ENCODE assay signal across 15 cellular contexts in the genomic region with DNA sequence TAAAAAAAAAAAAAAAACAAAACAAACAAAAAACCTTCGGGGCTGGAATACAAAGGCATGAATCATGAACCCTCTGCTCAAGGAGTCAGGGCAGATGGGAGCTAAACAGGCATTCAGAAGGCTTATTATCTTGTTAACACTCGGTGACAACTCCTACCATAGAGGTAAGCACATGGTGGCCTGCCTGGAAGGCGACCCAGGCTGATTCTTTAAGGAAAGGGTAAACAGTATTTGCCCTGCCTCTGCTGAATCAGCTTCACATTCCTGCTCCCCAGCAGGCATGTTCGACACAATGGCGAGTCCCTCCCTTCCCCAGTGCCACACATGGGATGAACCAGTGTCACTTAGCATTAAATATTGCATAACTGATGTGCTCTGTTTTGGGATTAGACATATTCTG.
DNase-seq lines count a peak whose midpoint lies in the region; ATAC-seq, FAIRE-seq and TF ChIP-seq lines count a peak whose summit lies in the region.
"Had no signal": no experiment of that assay in that cellular context is flagged by ENCODE, and none has a peak within 500 bp of the region (broad histone marks: within the 10 kb centered on the region; RNA-seq: fewer than 3 reads in every experiment).

No MANE protein-coding gene starts in this region.

- H3K27ac Mint-ChIP-seq in brain, result peak overlapping the region in 4 of 5 experiments; percentile 16 to 78 (median 38)
- H3K27ac Mint-ChIP-seq: activated CD4-positive, alpha-beta T cell treated with anti-CD3 and anti-CD28 coated beads, Interleukin-2, amount 10 ng/mL, durations not matched to agents 7 days and 5 days; activated naive CD4-positive, alpha-beta T cell treated with anti-CD3 and anti-CD28 coated beads for 36 hours had no signal

- H3K9me1 ChIP-seq in keratinocyte (ENCODE audit: control insufficient read depth, extremely low read depth, insufficient read depth, low read length), result no peaks in the 10 kb centered on the region

- peaks cover 59% of the 10 kb centered on the region for H3K4me1 Mint-ChIP-seq in brain

- in situ Hi-C loops in Caki2 (cut with HindIII; ENCODE audit: low pct_unique_long_range_greater_than_20kb, low sequenced_read_pairs), result no loop called here

- no peak for TF ChIP-seq EP300 in Ishikawa (IDR thresholded peaks at IDR 0.05; ENCODE audit: borderline replicate concordance)

- peaks cover 6% of the 10 kb centered on the region for H3K27me3 Mint-ChIP-seq in brain
- H3K27me3 Mint-ChIP-seq: activated CD4-positive, alpha-beta T cell treated with anti-CD3 and anti-CD28 coated beads, Interleukin-2, amount 10 ng/mL, durations not matched to agents 7 days and 5 days had no signal

- no peaks in the 10 kb centered on the region for H3K36me3 ChIP-seq in keratinocyte (ENCODE audit: control insufficient read depth in 2 of 2, extremely low read depth in 1 of 2, insufficient read depth in 2 of 2, low read length in 2 of 2)
- H3K36me3 ChIP-seq: upper lobe of left lung had no signal

- peaks cover 3% of the 10 kb centered on the region for H3K9me3 ChIP-seq in keratinocyte (ENCODE audit: control insufficient read depth, low read depth, low read length)
- H3K9me3 ChIP-seq: upper lobe of left lung had no signal

- no peaks in the 10 kb centered on the region for H4K20me1 ChIP-seq in keratinocyte (ENCODE audit: control insufficient read depth, extremely low read depth, insufficient read depth, low read length)

- H3K4me1 ChIP-seq in keratinocyte (ENCODE audit: control insufficient read depth, extremely low read depth, insufficient read depth, low read length), result peaks cover 50% of the 10 kb centered on the region
- H3K4me1 ChIP-seq: upper lobe of left lung had no signal

- FAIRE-seq in keratinocyte (lab: Jason Lieb, UNC), result peak; percentile 82

- peak overlapping the region in 1 of 5 experiments; percentile 21 for H3K4me3 Mint-ChIP-seq in brain
- H3K4me3 Mint-ChIP-seq: activated CD4-positive, alpha-beta T cell treated with anti-CD3 and anti-CD28 coated beads, Interleukin-2, amount 10 ng/mL, durations not matched to agents 7 days and 5 days; activated naive CD4-positive, alpha-beta T cell treated with anti-CD3 and anti-CD28 coated beads for 36 hours had no signal

- peak overlapping the region; percentile 63 for H2AFZ ChIP-seq in keratinocyte (ENCODE audit: control insufficient read depth, low read length)

- no peaks in the 10 kb centered on the region for H3K36me3 Mint-ChIP-seq in brain

- CTCF ChIA-PET in HEK293T (lab: Yijun Ruan, JAX), result interaction anchor here (1.4 kb wide), 1 partner anchor 16 kb away, joined by 7 read pairs; no protein-coding TSS in a partner anchor

- H3K79me2 ChIP-seq in keratinocyte (ENCODE audit: control insufficient read depth, insufficient read depth, low read length), result no peaks in the 10 kb centered on the region

- dilution Hi-C loops in keratinocyte (cut with MboI; ENCODE audit: extremely low pct_ligation_motif_present, low sequenced_read_pairs), result no loop called here

- H3K4me3 ChIP-seq in keratinocyte (ENCODE audit: control insufficient read depth in 2 of 3, extremely low read depth in 1 of 3, insufficient read depth in 2 of 3, low read depth in 1 of 3, low read length in 3 of 3), result no peak overlapping the region
- H3K4me3 ChIP-seq: upper lobe of left lung had no signal

- H3K4me2 ChIP-seq in keratinocyte (ENCODE audit: control insufficient read depth, extremely low read depth, insufficient read depth, low read depth, low read length), result peak overlapping the region; percentile 82

- TF ChIP-seq CTCF in brain (conservative IDR thresholded peaks at IDR 0.05) (no peak), keratinocyte (optimal IDR thresholded peaks at IDR 0.05 in 1 of 3, IDR thresholded peaks at IDR 0.05 in 1 of 3, conservative IDR thresholded peaks at IDR 0.05 in 1 of 3; ENCODE audit: extremely low read depth in 1 of 3, insufficient read depth in 2 of 3, low read length in 3 of 3) (no peak)

- DNase-seq in Caki2 (ENCODE audit: low read depth) (peak; percentile 39), keratinocyte (ENCODE audit: low read depth, low spot score) (no peak), HEK293T (ENCODE audit: extremely low spot score) (no peak), pons (ENCODE audit: low spot score) (no peak), GDM1 (lab: John Stamatoyannopoulos, UW) (no peak)
- DNase-seq: activated CD4-positive, alpha-beta T cell treated with anti-CD3 and anti-CD28 coated beads, Interleukin-2, amount 10 ng/mL, durations not matched to agents 7 days and 5 days; activated naive CD4-positive, alpha-beta T cell treated with anti-CD3 and anti-CD28 coated beads for 36 hours; effector CD4-positive, alpha-beta T cell; NCI-H526 treated with DMSO at 0.1 percent for 48 hours; upper lobe of left lung had no signal

- H3K9me3 Mint-ChIP-seq in brain, result peaks cover 0 to 6% (median 0%) of the 10 kb centered on the region in 5 experiments

- POLR2A ChIA-PET in HEK293T (lab: Yijun Ruan, JAX), result no interaction called here

- H3K27ac ChIP-seq in keratinocyte (ENCODE audit: control insufficient read depth, insufficient read depth, low read length), result peak overlapping the region; percentile 73
- H3K27ac ChIP-seq: C4-2B, upper lobe of left lung had no signal

- TF ChIP-seq RAD21 in Ishikawa (IDR thresholded peaks at IDR 0.05; ENCODE audit: low read depth), result no peak

- ATAC-seq in GM18861 (IDR thresholded peaks at IDR 0.05; ENCODE audit: unreplicated experiment), result no peak
- ATAC-seq: sciatic nerve had no signal

- no peaks in the 10 kb centered on the region for H3K27me3 ChIP-seq in keratinocyte (ENCODE audit: control insufficient read depth, extremely low read depth, insufficient read depth, low read length)
- H3K27me3 ChIP-seq: upper lobe of left lung had no signal

- H3K9ac ChIP-seq in keratinocyte (ENCODE audit: control insufficient read depth, extremely low read depth, insufficient read depth, low read length), result peak overlapping the region; percentile 38

TF ChIP-seq in Ishikawa, 13 proteins besides CTCF, POLR2A, EP300 and RAD21 (continues in another document):
- TF ChIP-seq TEAD4 (IDR thresholded peaks at IDR 0.05), result peak; percentile 65; the same call in 1 of the 2 replicates
- TF ChIP-seq CREB1 (IDR thresholded peaks at IDR 0.05; ENCODE audit: low read depth), result no peak
- no peak for TF ChIP-seq NFIC (IDR thresholded peaks at IDR 0.05)
- TF ChIP-seq YY1 (IDR thresholded peaks at IDR 0.05; ENCODE audit: low read depth), result 0 out of 2 replicates have a peak, but pooled peaks have one; percentile 30
- no peak for TF ChIP-seq ZBTB7A (IDR thresholded peaks at IDR 0.05; ENCODE audit: low read depth)

TF ChIP-seq in HEK293T, 16 proteins besides CTCF, POLR2A, EP300 and RAD21:
- no peak for TF ChIP-seq SUZ12 (IDR thresholded peaks at IDR 0.05)
- no peak for TF ChIP-seq FOXA1 (IDR thresholded peaks at IDR 0.05)
- TF ChIP-seq ZNF384 (IDR thresholded peaks at IDR 0.05), result no peak
- no peak for TF ChIP-seq LEF1 (IDR thresholded peaks at IDR 0.05; ENCODE audit: borderline replicate concordance)
- no peak for TF ChIP-seq TARDBP (IDR thresholded peaks at IDR 0.05)
- TF ChIP-seq CTBP1 (IDR thresholded peaks at IDR 0.05; ENCODE audit: borderline replicate concordance), result no peak
- TF ChIP-seq BHLHE40 (IDR thresholded peaks at IDR 0.05; ENCODE audit: borderline replicate concordance), result no peak
- no peak for TF ChIP-seq PKNOX1 (IDR thresholded peaks at IDR 0.05)
- no peak for TF ChIP-seq NFRKB (IDR thresholded peaks at IDR 0.05)
- TF ChIP-seq L3MBTL2 (conservative IDR thresholded peaks at IDR 0.05), result no peak
- TF ChIP-seq FOXK2 (IDR thresholded peaks at IDR 0.05), result no peak
- no peak for TF ChIP-seq SP1 (IDR thresholded peaks at IDR 0.05)
- no peak for TF ChIP-seq HDGF (IDR thresholded peaks at IDR 0.05; ENCODE audit: borderline replicate concordance)
- no peak for TF ChIP-seq ARNT (IDR thresholded peaks at IDR 0.05)
- no peak for TF ChIP-seq FOXM1 (IDR thresholded peaks at IDR 0.05; ENCODE audit: borderline replicate concordance)
- no peak for TF ChIP-seq ELF4 (IDR thresholded peaks at IDR 0.05)
